ENCODE assay signal across 9 cellular contexts in genomic region chr16:54284931-54285413, GRCh38. TPM values are rescaled to one million over a fixed set of nuclear protein-coding genes. Genes with fewer than 3 reads are reported as not detected.
DNase-seq lines count a peak whose midpoint lies in the region; ATAC-seq and TF ChIP-seq lines count a peak whose summit lies in the region.
"Had no signal": no experiment of that assay in that cellular context is flagged by ENCODE, and none has a peak within 500 bp of the region (broad histone marks: within the 10 kb centered on the region; RNA-seq: fewer than 3 reads in every experiment).

No MANE protein-coding gene starts in this region.

- peak overlapping the region; percentile 85 for H3K4me3 Mint-ChIP-seq in Caco-2 (ENCODE audit: unreplicated experiment)
- H3K4me3 Mint-ChIP-seq in dendritic cell treated with granulocyte-macrophage colony-stimulating factor and Interleukin-4, amounts not matched to agents 40 ng/mL and 50 ng/mL, for 4 days: peak overlapping the region; percentile 17
- peak overlapping the region; percentile 60 for H3K4me3 Mint-ChIP-seq in natural killer cell treated with Interleukin-12 subunit alpha and Interleukin-12 subunit beta and Interleukin-15 and Interleukin-18, amount 100 ng/mL, for 72 hours
- H3K4me3 Mint-ChIP-seq: activated B cell treated with CpG ODN at 0.5 μM for 24 hours had no signal

- intact Hi-C loops in Caco-2 (cut with micrococcal nuclease; ENCODE audit: unreplicated experiment): loop anchor here (2.0 to 10.0 kb wide), 7 partner anchors 108 to 970 kb away; no protein-coding TSS in a partner anchor
- intact Hi-C loops in dendritic cell treated with granulocyte-macrophage colony-stimulating factor and Interleukin-4, amounts not matched to agents 40 ng/mL and 50 ng/mL, for 4 days (cut with micrococcal nuclease): loop anchor here (5.0 to 10.0 kb wide), 2 partner anchors 513 to 650 kb away; partner anchors contain the start of gene IRX5

- CTCF ChIA-PET in Caco-2 (lab: Charles Lee) (interaction anchor here (0.7 to 1.1 kb wide), 4 partner anchors 145 to 644 kb away, joined by 3 to 7 read pairs (median 5); no protein-coding TSS in a partner anchor), GM10248 (lab: Yijun Ruan, JAX) (no interaction called here)

- POLR2A ChIA-PET in Caco-2 (lab: Charles Lee) (interaction anchor here (0.6 to 0.7 kb wide), 3 partner anchors 14 to 1090 kb away, joined by 4 to 7 read pairs (median 6); no protein-coding TSS in a partner anchor), GM10248 (lab: Yijun Ruan, JAX) (no interaction called here)

- no TSS peak for BruUV-seq in Caco-2 (replicated peaks; lab: Mats Ljungman, UMichigan)

- peaks cover 67% of the 10 kb centered on the region for H3K36me3 Mint-ChIP-seq in Caco-2 (ENCODE audit: insufficient read depth, unreplicated experiment)
- H3K36me3 Mint-ChIP-seq in dendritic cell treated with granulocyte-macrophage colony-stimulating factor and Interleukin-4, amounts not matched to agents 40 ng/mL and 50 ng/mL, for 4 days (ENCODE audit: low read depth): no peaks in the 10 kb centered on the region
- H3K36me3 Mint-ChIP-seq in natural killer cell treated with Interleukin-12 subunit alpha and Interleukin-12 subunit beta and Interleukin-15 and Interleukin-18, amount 100 ng/mL, for 72 hours: peaks cover 5% of the 10 kb centered on the region

- H3K27ac Mint-ChIP-seq in Caco-2 (ENCODE audit: unreplicated experiment): peak overlapping the region; percentile 79
- no peak overlapping the region for H3K27ac Mint-ChIP-seq in dendritic cell treated with granulocyte-macrophage colony-stimulating factor and Interleukin-4, amounts not matched to agents 40 ng/mL and 50 ng/mL, for 4 days
- H3K27ac Mint-ChIP-seq in natural killer cell treated with Interleukin-12 subunit alpha and Interleukin-12 subunit beta and Interleukin-15 and Interleukin-18, amount 100 ng/mL, for 72 hours: no peak overlapping the region
- H3K27ac Mint-ChIP-seq: activated B cell treated with CpG ODN at 0.5 μM for 24 hours had no signal

- TF ChIP-seq CTCF in Caco-2 (IDR thresholded peaks at IDR 0.05; ENCODE audit: insufficient read depth in 1 of 2, low read depth in 1 of 2, low read length in 1 of 2, severe bottlenecking in 1 of 2, unreplicated experiment in 1 of 2) (no peak), LNCaP clone FGC (IDR thresholded peaks at IDR 0.05; ENCODE audit: control insufficient read depth, extremely low read depth, insufficient read depth) (no peak), GM10248 (IDR thresholded peaks at IDR 0.05; ENCODE audit: control extremely low read depth, extremely low read depth, low read depth, missing control alignments) (no peak)

- no peak for DNase-seq in Caco-2
- DNase-seq in LNCaP clone FGC (ENCODE audit: low read depth): no peak
- no peak for DNase-seq in natural killer cell treated with Interleukin-12 subunit alpha and Interleukin-12 subunit beta and Interleukin-15 and Interleukin-18, amount 100 ng/mL, for 72 hours (ENCODE audit: low spot score)
- no peak for DNase-seq in NCI-H1048 (lab: John Stamatoyannopoulos, UW)
- DNase-seq in hippocampal formation (lab: John Stamatoyannopoulos, UW): no peak
- DNase-seq in GM10248 (ENCODE audit: extremely low spot score): no peak
- DNase-seq: activated B cell treated with CpG ODN at 0.5 μM for 24 hours had no signal

- H3K4me1 ChIP-seq in Caco-2: 0 out of 2 replicates have a peak, but pooled peaks cover 5% of the 10 kb centered on the region

- no peaks in the 10 kb centered on the region for H3K27me3 Mint-ChIP-seq in Caco-2 (ENCODE audit: insufficient read depth, unreplicated experiment)
- peaks cover 88% of the 10 kb centered on the region for H3K27me3 Mint-ChIP-seq in dendritic cell treated with granulocyte-macrophage colony-stimulating factor and Interleukin-4, amounts not matched to agents 40 ng/mL and 50 ng/mL, for 4 days
- H3K27me3 Mint-ChIP-seq in natural killer cell treated with Interleukin-12 subunit alpha and Interleukin-12 subunit beta and Interleukin-15 and Interleukin-18, amount 100 ng/mL, for 72 hours: peaks cover 51 to 65% of the 10 kb centered on the region in 2 donors

- H3K9me3 ChIP-seq in Caco-2: no peaks in the 10 kb centered on the region

- no peaks in the 10 kb centered on the region for H3K36me3 ChIP-seq in Caco-2 (ENCODE audit: control insufficient read depth, insufficient read depth, low read length)

- H3K27me3 ChIP-seq in Caco-2 (replicated peaks; ENCODE audit: control insufficient read depth, insufficient read depth, low read length): no peaks in the 10 kb centered on the region

- ATAC-seq in natural killer cell treated with Interleukin-12 subunit alpha and Interleukin-12 subunit beta and Interleukin-15 and Interleukin-18, amount 100 ng/mL, for 72 hours: no peak
- no peak for ATAC-seq in HG02852 (IDR thresholded peaks at IDR 0.05; ENCODE audit: unreplicated experiment)

- H3K9me3 Mint-ChIP-seq in Caco-2 (ENCODE audit: unreplicated experiment): no peaks in the 10 kb centered on the region
- H3K9me3 Mint-ChIP-seq in dendritic cell treated with granulocyte-macrophage colony-stimulating factor and Interleukin-4, amounts not matched to agents 40 ng/mL and 50 ng/mL, for 4 days: no peaks in the 10 kb centered on the region
- no peaks in the 10 kb centered on the region for H3K9me3 Mint-ChIP-seq in natural killer cell treated with Interleukin-12 subunit alpha and Interleukin-12 subunit beta and Interleukin-15 and Interleukin-18, amount 100 ng/mL, for 72 hours
- H3K9me3 Mint-ChIP-seq: activated B cell treated with CpG ODN at 0.5 μM for 24 hours had no signal

- peaks cover 7% of the 10 kb centered on the region for H3K4me1 Mint-ChIP-seq in Caco-2 (ENCODE audit: low read depth, unreplicated experiment)
- H3K4me1 Mint-ChIP-seq in dendritic cell treated with granulocyte-macrophage colony-stimulating factor and Interleukin-4, amounts not matched to agents 40 ng/mL and 50 ng/mL, for 4 days (ENCODE audit: low read depth): peaks cover 43% of the 10 kb centered on the region
- peaks cover 6 to 16% of the 10 kb centered on the region in 2 donors for H3K4me1 Mint-ChIP-seq in natural killer cell treated with Interleukin-12 subunit alpha and Interleukin-12 subunit beta and Interleukin-15 and Interleukin-18, amount 100 ng/mL, for 72 hours (ENCODE audit: low read depth in 2 of 2)

- H3K4me3 ChIP-seq in Caco-2 (ENCODE audit: low read depth, low read length) (peak overlapping the region; percentile 83), LNCaP clone FGC (ENCODE audit: low read depth, low read length) (peak overlapping the region; percentile 83)

RNA-seq across cellular contexts. Expression of gene IRX3, which starts 1.6 kb away (rescaled TPM):
- total RNA-seq in Caco-2 (2022): 63.2 and 73.3 TPM in 2 replicates
- total RNA-seq in natural killer cell treated with Interleukin-12 subunit alpha and Interleukin-12 subunit beta and Interleukin-15 and Interleukin-18, amount 100 ng/mL, for 72 hours: not detected
- total RNA-seq: activated B cell treated with CpG ODN at 0.5 μM for 24 hours had no signal

Comparison
In these comparisons a context has a peak if more than half of its experiments do, and no peak if none do; other contexts are left out.
1. H3K4me3 Mint-ChIP-seq: peak in every context shown above with its lines; median percentile 85 in Caco-2; 60 in natural killer cell treated with Interleukin-12 subunit alpha and Interleukin-12 subunit beta and Interleukin-15 and Interleukin-18, amount 100 ng/mL, for 72 hours; 17 in dendritic cell treated with granulocyte-macrophage colony-stimulating factor and Interleukin-4, amounts not matched to agents 40 ng/mL and 50 ng/mL, for 4 days.
2. RNA of gene IRX3, which starts 1.6 kb away (total RNA-seq): 63.2 to 73.3 TPM in Caco-2; not detected in natural killer cell treated with Interleukin-12 subunit alpha and Interleukin-12 subunit beta and Interleukin-15 and Interleukin-18, amount 100 ng/mL, for 72 hours; every median in the first group is over 10 times any median in the second.